In the genomic region with DNA sequence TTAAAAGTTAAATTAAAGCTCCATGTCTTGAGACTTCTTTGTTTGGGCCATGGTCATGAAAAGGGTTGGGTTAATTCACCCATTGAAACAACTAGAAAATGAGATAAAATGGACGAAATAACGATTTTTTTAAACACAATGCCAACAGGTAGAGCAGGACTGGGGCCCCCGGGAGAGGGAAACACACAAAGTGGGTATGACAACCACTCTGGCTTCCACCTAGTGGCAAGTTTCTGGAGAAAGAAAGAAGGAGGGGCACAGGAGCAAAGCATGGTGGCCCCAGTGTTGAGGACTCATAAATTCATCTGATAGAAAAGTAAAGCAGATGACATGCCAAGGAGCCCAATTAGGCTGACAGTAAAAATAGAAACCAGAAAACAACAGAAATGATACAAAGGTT, we compare ENCODE assay signal across 20 cellular contexts.
A peak's percentile ranks its signal among the peaks of the same experiment; 100 is the strongest.
DNase-seq lines count a peak whose midpoint lies in the region; ATAC-seq, FAIRE-seq and TF ChIP-seq lines count a peak whose summit lies in the region.
"Had no signal": no experiment of that assay in that cellular context is flagged by ENCODE, and none has a peak within 500 bp of the region (broad histone marks: within the 10 kb centered on the region; RNA-seq: fewer than 3 reads in every experiment).

No MANE protein-coding gene starts in this region.

- no peaks in the 10 kb centered on the region for H3K9me3 Mint-ChIP-seq in activated CD8-positive, alpha-beta memory T cell treated with anti-CD3 and anti-CD28 coated beads, Interleukin-2, amount 10 ng/mL, durations not matched to agents 7 days and 5 days (ENCODE audit: low read depth)
- H3K9me3 Mint-ChIP-seq in GM23338 (peaks cover 12% of the 10 kb centered on the region), astrocyte (ENCODE audit: unreplicated experiment) (peaks cover 12% of the 10 kb centered on the region)

- ATAC-seq in activated CD8-positive, alpha-beta memory T cell treated with anti-CD3 and anti-CD28 coated beads, Interleukin-2, amount 10 ng/mL, durations not matched to agents 7 days and 5 days = no peak
- ATAC-seq in GM23338 (peak; percentile 59), GM19324 (IDR thresholded peaks at IDR 0.05; ENCODE audit: low FRiP score, unreplicated experiment) (no peak)
- ATAC-seq: heart left ventricle, T-helper 17 cell had no signal

- H3K36me3 ChIP-seq in GM23338 (ENCODE audit: insufficient read depth) (no peaks in the 10 kb centered on the region), astrocyte (ENCODE audit: insufficient read depth, low read length) (no peaks in the 10 kb centered on the region), osteoblast (ENCODE audit: insufficient read depth, low read length) (no peaks in the 10 kb centered on the region), MG63 (no peaks in the 10 kb centered on the region; the same call in 1 of the 2 replicates)
- H3K36me3 ChIP-seq: breast epithelium, heart left ventricle, vagina had no signal

- peaks cover 5% of the 10 kb centered on the region for H3K27me3 Mint-ChIP-seq in activated CD8-positive, alpha-beta memory T cell treated with anti-CD3 and anti-CD28 coated beads, Interleukin-2, amount 10 ng/mL, durations not matched to agents 7 days and 5 days
- H3K27me3 Mint-ChIP-seq in GM23338 (ENCODE audit: insufficient read depth, low read depth, poor library complexity) = no peaks in the 10 kb centered on the region
- H3K27me3 Mint-ChIP-seq in astrocyte (ENCODE audit: low read depth, unreplicated experiment) = peaks cover 10% of the 10 kb centered on the region

- no peaks in the 10 kb centered on the region for H3K9me2 ChIP-seq in GM23338 (ENCODE audit: insufficient read depth)

- DNase-seq in activated CD8-positive, alpha-beta memory T cell treated with anti-CD3 and anti-CD28 coated beads for 24 hours = peak; percentile 28
- no peak for DNase-seq in activated CD8-positive, alpha-beta memory T cell treated with anti-CD3 and anti-CD28 coated beads, Interleukin-2, amount 10 ng/mL, durations not matched to agents 7 days and 5 days
- DNase-seq in GM23338 (ENCODE audit: low spot score) (peak; percentile 23), astrocyte (ENCODE audit: low read depth) (no peak), osteoblast (ENCODE audit: insufficient read length, low spot score, missing footprints) (no peak), DMS53 (lab: John Stamatoyannopoulos, UW) (no peak), MG63 (no peak)
- DNase-seq: activated CD4-positive, alpha-beta T cell treated with anti-CD3 and anti-CD28 coated beads, Interleukin-2, amount 50 U/mL, for 48 hours; C1 segment of cervical spinal cord; Calu3; EL; heart left ventricle; MM.1S; NCI-H2171 treated with DMSO at 0.1 percent for 48 hours; NCI-H69; T-helper 17 cell had no signal

- H3K36me3 Mint-ChIP-seq in activated CD8-positive, alpha-beta memory T cell treated with anti-CD3 and anti-CD28 coated beads, Interleukin-2, amount 10 ng/mL, durations not matched to agents 7 days and 5 days = no peaks in the 10 kb centered on the region
- H3K36me3 Mint-ChIP-seq in GM23338 (ENCODE audit: low read depth) (no peaks in the 10 kb centered on the region; the same call in 2 of the 3 replicates), astrocyte (ENCODE audit: low read depth, unreplicated experiment) (no peaks in the 10 kb centered on the region)

- H3K4me1 Mint-ChIP-seq in activated CD8-positive, alpha-beta memory T cell treated with anti-CD3 and anti-CD28 coated beads, Interleukin-2, amount 10 ng/mL, durations not matched to agents 7 days and 5 days = no peaks in the 10 kb centered on the region
- H3K4me1 Mint-ChIP-seq in GM23338 = peaks cover 3% of the 10 kb centered on the region; the same call in 1 of the 3 replicates
- no peaks in the 10 kb centered on the region for H3K4me1 Mint-ChIP-seq in astrocyte (ENCODE audit: low read depth, unreplicated experiment)
- H3K4me1 Mint-ChIP-seq: neural crest cell, T-helper 17 cell had no signal

- no peak overlapping the region for H3K9ac ChIP-seq in astrocyte (ENCODE audit: low read length)

- no peak overlapping the region for H3K27ac Mint-ChIP-seq in activated CD8-positive, alpha-beta memory T cell treated with anti-CD3 and anti-CD28 coated beads, Interleukin-2, amount 10 ng/mL, durations not matched to agents 7 days and 5 days
- no peak overlapping the region for H3K27ac Mint-ChIP-seq in GM23338
- H3K27ac Mint-ChIP-seq in astrocyte (ENCODE audit: unreplicated experiment) = no peak overlapping the region
- H3K27ac Mint-ChIP-seq: T-helper 17 cell had no signal

- H3K4me1 ChIP-seq in GM23338 (ENCODE audit: insufficient read depth) = no peaks in the 10 kb centered on the region
- peaks cover 1% of the 10 kb centered on the region for H3K4me1 ChIP-seq in astrocyte (ENCODE audit: insufficient read depth, low read length)
- peaks cover 21% of the 10 kb centered on the region for H3K4me1 ChIP-seq in osteoblast (ENCODE audit: insufficient read depth, low read length)
- H3K4me1 ChIP-seq: breast epithelium, heart left ventricle, vagina had no signal

- H3K4me3 ChIP-seq in GM23338 (no peak overlapping the region), astrocyte (ENCODE audit: insufficient read depth, low read depth, low read length) (no peak overlapping the region), osteoblast (ENCODE audit: insufficient read depth, low read length) (no peak overlapping the region), MG63 (no peak overlapping the region)
- H3K4me3 ChIP-seq: breast epithelium, heart left ventricle, vagina had no signal

- H3K4me3 Mint-ChIP-seq in activated CD8-positive, alpha-beta memory T cell treated with anti-CD3 and anti-CD28 coated beads, Interleukin-2, amount 10 ng/mL, durations not matched to agents 7 days and 5 days = no peak overlapping the region
- H3K4me3 Mint-ChIP-seq in GM23338 (no peak overlapping the region), astrocyte (ENCODE audit: unreplicated experiment) (peak overlapping the region; percentile 22)
- H3K4me3 Mint-ChIP-seq: neural crest cell, T-helper 17 cell had no signal

- no peaks in the 10 kb centered on the region for H3K27me3 ChIP-seq in GM23338 (ENCODE audit: insufficient read depth)
- no peaks in the 10 kb centered on the region for H3K27me3 ChIP-seq in astrocyte (ENCODE audit: insufficient read depth, low read length)
- H3K27me3 ChIP-seq in osteoblast (ENCODE audit: insufficient read depth, low read length) = no peaks in the 10 kb centered on the region
- H3K27me3 ChIP-seq in MG63 = no peaks in the 10 kb centered on the region
- H3K27me3 ChIP-seq: breast epithelium, heart left ventricle, vagina had no signal

- H4K20me1 ChIP-seq in GM23338 (replicated peaks; ENCODE audit: insufficient read depth) (no peaks in the 10 kb centered on the region), astrocyte (ENCODE audit: insufficient read depth, low read length) (no peaks in the 10 kb centered on the region), osteoblast (ENCODE audit: insufficient read depth, low read length) (no peaks in the 10 kb centered on the region)

- H3F3A ChIP-seq in GM23338 (replicated peaks; ENCODE audit: low read depth) = no peaks in the 10 kb centered on the region

- H3K27ac ChIP-seq in GM23338 (ENCODE audit: low read depth) = no peak overlapping the region
- no peak overlapping the region for H3K27ac ChIP-seq in astrocyte (ENCODE audit: low read depth, low read length)
- H3K27ac ChIP-seq in osteoblast (ENCODE audit: low read depth, low read length) = no peak overlapping the region
- H3K27ac ChIP-seq: breast epithelium, heart left ventricle, vagina had no signal

- CTCF ChIA-PET in activated CD8-positive, alpha-beta memory T cell treated with anti-CD3 and anti-CD28 coated beads, Interleukin-2, amount 10 ng/mL, durations not matched to agents 7 days and 5 days (lab: Charles Lee) = no interaction called here

- H3K9me3 ChIP-seq in astrocyte (ENCODE audit: insufficient read depth, low read depth, low read length) = peaks cover 9% of the 10 kb centered on the region
- peaks cover 2% of the 10 kb centered on the region for H3K9me3 ChIP-seq in osteoblast (ENCODE audit: low read depth, low read length)
- H3K9me3 ChIP-seq in MG63 = peaks cover 9% of the 10 kb centered on the region

- H3K79me2 ChIP-seq in GM23338 (replicated peaks; ENCODE audit: insufficient read depth) (no peaks in the 10 kb centered on the region), astrocyte (ENCODE audit: insufficient read depth, low read length) (no peaks in the 10 kb centered on the region), osteoblast (ENCODE audit: insufficient read depth, low read length) (no peaks in the 10 kb centered on the region)

- FAIRE-seq in astrocyte (lab: Jason Lieb, UNC) = no peak

- H2AFZ ChIP-seq in GM23338 = no peak overlapping the region
- no peak overlapping the region for H2AFZ ChIP-seq in astrocyte (ENCODE audit: low read depth, low read length)
- no peak overlapping the region for H2AFZ ChIP-seq in osteoblast (ENCODE audit: low read length)

- peak; percentile 11 to 25; a peak in 1 of 4 replicates for TF ChIP-seq CTCF in GM23338 (conservative IDR thresholded peaks at IDR 0.05; ENCODE audit: low read depth in 2 of 2)
- TF ChIP-seq CTCF in astrocyte (IDR thresholded peaks at IDR 0.05; ENCODE audit: insufficient read depth, low read depth, low read length) = no peak
- TF ChIP-seq CTCF in osteoblast (IDR thresholded peaks at IDR 0.05; ENCODE audit: extremely low read depth, low read depth, low read length) = peak; percentile 4

- H3K4me2 ChIP-seq in GM23338 = no peak overlapping the region
- H3K4me2 ChIP-seq in astrocyte (ENCODE audit: low read length) = no peak overlapping the region
- H3K4me2 ChIP-seq in osteoblast (ENCODE audit: insufficient read depth, low read length) = no peak overlapping the region

Comparison
In these comparisons a context has a peak if more than half of its experiments do, and no peak if none do; other contexts are left out.
1. DNase-seq: peak in activated CD8-positive, alpha-beta memory T cell treated with anti-CD3 and anti-CD28 coated beads for 24 hours (single experiment) and GM23338 (single experiment); none in activated CD8-positive, alpha-beta memory T cell treated with anti-CD3 and anti-CD28 coated beads, Interleukin-2, amount 10 ng/mL, durations not matched to agents 7 days and 5 days (single experiment), astrocyte (single experiment), osteoblast (single experiment), DMS53 (single experiment) and MG63 (single experiment).